ENCODE assay signal across 19 cellular contexts in genomic region chr2:204264746-204265145, GRCh38.
A peak's percentile ranks its signal among the peaks of the same experiment; 100 is the strongest.
DNase-seq lines count a peak whose midpoint lies in the region; ATAC-seq lines count a peak whose summit lies in the region.
"Had no signal": no experiment of that assay in that cellular context is flagged by ENCODE, and none has a peak within 500 bp of the region (broad histone marks: within the 10 kb centered on the region; RNA-seq: fewer than 3 reads in every experiment).

No MANE protein-coding gene starts in this region.

- no peak overlapping the region for H3K4me3 Mint-ChIP-seq in activated naive CD4-positive, alpha-beta T cell treated with anti-CD3 and anti-CD28 coated beads for 36 hours
- H3K4me3 Mint-ChIP-seq: activated naive CD8-positive, alpha-beta T cell treated with anti-CD3 and anti-CD28 coated beads, Interleukin-2, amount 10 ng/mL, durations not matched to agents 7 days and 5 days; B cell; immature natural killer cell; stimulated activated memory B cell treated with anti-CD40 and anti-IgM and Interleukin-4, amounts not matched to agents 10 μg/mL and 1 μg/mL and 100 μg/mL, for 72 hours had no signal

- ATAC-seq in HG02973 (IDR thresholded peaks at IDR 0.05; ENCODE audit: unreplicated experiment) = no peak
- ATAC-seq in GM21723 (IDR thresholded peaks at IDR 0.05; ENCODE audit: unreplicated experiment) = no peak
- ATAC-seq: body of pancreas; right lobe of liver; stimulated activated memory B cell treated with anti-CD40 and anti-IgM and Interleukin-4, amounts not matched to agents 10 μg/mL and 1 μg/mL and 100 μg/mL, for 72 hours had no signal

- DNase-seq in NCI-H1105 treated with DMSO at 0.1 percent for 48 hours (lab: John Stamatoyannopoulos, UW) (peak; percentile 83), NCI-H2171 treated with DMSO at 0.1 percent for 48 hours (lab: John Stamatoyannopoulos, UW) (peak; percentile 98), caudate nucleus (lab: John Stamatoyannopoulos, UW) (no peak)
- DNase-seq in activated naive CD4-positive, alpha-beta T cell treated with anti-CD3 and anti-CD28 coated beads for 36 hours = no peak
- DNase-seq: activated CD4-positive, CD25-positive, alpha-beta regulatory T cell; activated naive CD8-positive, alpha-beta T cell treated with anti-CD3 and anti-CD28 coated beads, Interleukin-2, amount 10 ng/mL, durations not matched to agents 7 days and 5 days; body of pancreas; Calu3; colonic mucosa; heart right ventricle; immature natural killer cell; right lobe of liver; T1000 had no signal

- intact Hi-C loops in activated naive CD4-positive, alpha-beta T cell treated with anti-CD3 and anti-CD28 coated beads for 36 hours (cut with micrococcal nuclease) = loop anchor here (5.0 kb wide), 4 partner anchors 192 to 1418 kb away; partner anchors contain the start of gene NRP2

- no peaks in the 10 kb centered on the region for H3K9me3 Mint-ChIP-seq in activated naive CD4-positive, alpha-beta T cell treated with anti-CD3 and anti-CD28 coated beads for 36 hours
- H3K9me3 Mint-ChIP-seq: activated naive CD8-positive, alpha-beta T cell treated with anti-CD3 and anti-CD28 coated beads, Interleukin-2, amount 10 ng/mL, durations not matched to agents 7 days and 5 days; immature natural killer cell; stimulated activated memory B cell treated with anti-CD40 and anti-IgM and Interleukin-4, amounts not matched to agents 10 μg/mL and 1 μg/mL and 100 μg/mL, for 72 hours had no signal

- H3K27ac Mint-ChIP-seq in activated naive CD4-positive, alpha-beta T cell treated with anti-CD3 and anti-CD28 coated beads for 36 hours = no peak overlapping the region
- H3K27ac Mint-ChIP-seq: activated naive CD8-positive, alpha-beta T cell treated with anti-CD3 and anti-CD28 coated beads, Interleukin-2, amount 10 ng/mL, durations not matched to agents 7 days and 5 days; B cell; immature natural killer cell; stimulated activated memory B cell treated with anti-CD40 and anti-IgM and Interleukin-4, amounts not matched to agents 10 μg/mL and 1 μg/mL and 100 μg/mL, for 72 hours had no signal

- H3K36me3 Mint-ChIP-seq in activated naive CD4-positive, alpha-beta T cell treated with anti-CD3 and anti-CD28 coated beads for 36 hours (ENCODE audit: low read depth) = no peaks in the 10 kb centered on the region
- H3K36me3 Mint-ChIP-seq: activated naive CD8-positive, alpha-beta T cell treated with anti-CD3 and anti-CD28 coated beads, Interleukin-2, amount 10 ng/mL, durations not matched to agents 7 days and 5 days; immature natural killer cell; stimulated activated memory B cell treated with anti-CD40 and anti-IgM and Interleukin-4, amounts not matched to agents 10 μg/mL and 1 μg/mL and 100 μg/mL, for 72 hours had no signal

- CTCF ChIA-PET in activated naive CD4-positive, alpha-beta T cell treated with anti-CD3 and anti-CD28 coated beads for 36 hours (lab: Charles Lee) = interaction anchor here (1.6 kb wide), 1 partner anchor 9 kb away, joined by 4 read pairs; no protein-coding TSS in a partner anchor

- H3K4me1 Mint-ChIP-seq in activated naive CD4-positive, alpha-beta T cell treated with anti-CD3 and anti-CD28 coated beads for 36 hours (ENCODE audit: low read depth) = no peaks in the 10 kb centered on the region
- H3K4me1 Mint-ChIP-seq: activated naive CD8-positive, alpha-beta T cell treated with anti-CD3 and anti-CD28 coated beads, Interleukin-2, amount 10 ng/mL, durations not matched to agents 7 days and 5 days; B cell; immature natural killer cell; stimulated activated memory B cell treated with anti-CD40 and anti-IgM and Interleukin-4, amounts not matched to agents 10 μg/mL and 1 μg/mL and 100 μg/mL, for 72 hours had no signal

- H3K27me3 Mint-ChIP-seq in activated naive CD4-positive, alpha-beta T cell treated with anti-CD3 and anti-CD28 coated beads for 36 hours (ENCODE audit: low read depth) = peaks cover 17% of the 10 kb centered on the region

- H3K27ac ChIP-seq in caudate nucleus (ENCODE audit: low read depth, low read length) (peak overlapping the region; percentile 60), temporal lobe (ENCODE audit: low read depth, low read length) (peak overlapping the region; percentile 85)
- H3K27ac ChIP-seq: body of pancreas, colonic mucosa, heart right ventricle, parathyroid adenoma, right lobe of liver had no signal

Comparison
In these comparisons a context has a peak if more than half of its experiments do, and no peak if none do; other contexts are left out.
1. DNase-seq: peak in NCI-H1105 treated with DMSO at 0.1 percent for 48 hours (single experiment) and NCI-H2171 treated with DMSO at 0.1 percent for 48 hours (single experiment); none in caudate nucleus (0 of 61) and activated naive CD4-positive, alpha-beta T cell treated with anti-CD3 and anti-CD28 coated beads for 36 hours (single experiment).